15 cellular contexts compared by ENCODE assay signal in genomic region chr6:107991061-107991460, GRCh38. TPM values are rescaled to one million over a fixed set of nuclear protein-coding genes. Genes with fewer than 3 reads are reported as not detected.
DNase-seq lines count a peak whose midpoint lies in the region; ATAC-seq and TF ChIP-seq lines count a peak whose summit lies in the region.
"Had no signal": no experiment of that assay in that cellular context is flagged by ENCODE, and none has a peak within 500 bp of the region (broad histone marks: within the 10 kb centered on the region; RNA-seq: fewer than 3 reads in every experiment).

No MANE protein-coding gene starts in this region.

- no peak overlapping the region for H3K4me2 ChIP-seq in GM23248 (ENCODE audit: unreplicated experiment)

- no peak overlapping the region for H3K4me3 Mint-ChIP-seq in activated T-helper 2 cell treated with anti-CD3 and anti-CD28 coated beads, Interferon-gamma antibody, Interleukin-2, Interleukin-4, amounts not matched to agents 10 μg/mL and 5 μg/mL and 100 μg/mL, durations not matched to agents 14 hours and 24 hours and 36 hours (ENCODE audit: low read depth)

- WGBS in GM23248 (ENCODE audit: low coverage in 1 of 2, low lambda C conversion rate in 2 of 2, missing lambda C conversion rate in 2 of 2), 2 experiments = 72 to 73% methylated on average over 4 of the region's 4 CpGs

- in situ Hi-C loops in GM23248 (cut with MboI) = no loop called here

- H3K9me3 Mint-ChIP-seq in activated T-helper 2 cell treated with anti-CD3 and anti-CD28 coated beads, Interferon-gamma antibody, Interleukin-2, Interleukin-4, amounts not matched to agents 10 μg/mL and 5 μg/mL and 100 μg/mL, durations not matched to agents 14 hours and 24 hours and 36 hours = no peaks in the 10 kb centered on the region

- H3K27me3 Mint-ChIP-seq in activated T-helper 2 cell treated with anti-CD3 and anti-CD28 coated beads, Interferon-gamma antibody, Interleukin-2, Interleukin-4, amounts not matched to agents 10 μg/mL and 5 μg/mL and 100 μg/mL, durations not matched to agents 14 hours and 24 hours and 36 hours (ENCODE audit: low read depth) = no peaks in the 10 kb centered on the region

- H3K4me3 ChIP-seq in AG10803 (ENCODE audit: low read length) = no peak overlapping the region
- H3K4me3 ChIP-seq in GM23248 = no peak overlapping the region
- H3K4me3 ChIP-seq in lower lobe of right lung = no peak overlapping the region
- H3K4me3 ChIP-seq in ascending aorta = no peak overlapping the region
- H3K4me3 ChIP-seq: Peyer's patch had no signal

- no peaks in the 10 kb centered on the region for H3F3A ChIP-seq in GM23248 (ENCODE audit: insufficient read depth)

- H4K20me1 ChIP-seq in GM23248 (ENCODE audit: insufficient read depth) = no peaks in the 10 kb centered on the region

- intact Hi-C loops in activated T-helper 2 cell treated with anti-CD3 and anti-CD28 coated beads, Interferon-gamma antibody, Interleukin-2, Interleukin-4, amounts not matched to agents 10 μg/mL and 5 μg/mL and 100 μg/mL, durations not matched to agents 14 hours and 24 hours and 36 hours (cut with micrococcal nuclease) = no loop called here
- intact Hi-C loops in lower lobe of right lung (cut with DNase I) (no loop called here), ascending aorta (cut with DNase I) (no loop called here)

- peaks cover 10% of the 10 kb centered on the region for H3K4me1 Mint-ChIP-seq in activated T-helper 2 cell treated with anti-CD3 and anti-CD28 coated beads, Interferon-gamma antibody, Interleukin-2, Interleukin-4, amounts not matched to agents 10 μg/mL and 5 μg/mL and 100 μg/mL, durations not matched to agents 14 hours and 24 hours and 36 hours (ENCODE audit: low read depth)

- H3K36me3 ChIP-seq in GM23248 (ENCODE audit: low read depth) (no peaks in the 10 kb centered on the region), lower lobe of right lung (no peaks in the 10 kb centered on the region), ascending aorta (no peaks in the 10 kb centered on the region)
- H3K36me3 ChIP-seq: Peyer's patch had no signal

- H3K36me3 Mint-ChIP-seq in activated T-helper 2 cell treated with anti-CD3 and anti-CD28 coated beads, Interferon-gamma antibody, Interleukin-2, Interleukin-4, amounts not matched to agents 10 μg/mL and 5 μg/mL and 100 μg/mL, durations not matched to agents 14 hours and 24 hours and 36 hours (ENCODE audit: low read depth) = no peaks in the 10 kb centered on the region

- H3K79me2 ChIP-seq in GM23248 (ENCODE audit: insufficient read depth) = no peaks in the 10 kb centered on the region

- peak overlapping the region; percentile 37 for H2AFZ ChIP-seq in GM23248

- H3K27ac ChIP-seq in GM23248 = no peak overlapping the region
- H3K27ac ChIP-seq in lower lobe of right lung = no peak overlapping the region
- H3K27ac ChIP-seq in ascending aorta = no peak overlapping the region
- H3K27ac ChIP-seq: Peyer's patch had no signal

- no peaks in the 10 kb centered on the region for H3K4me1 ChIP-seq in GM23248 (ENCODE audit: insufficient read depth)
- H3K4me1 ChIP-seq in lower lobe of right lung = no peaks in the 10 kb centered on the region
- no peaks in the 10 kb centered on the region for H3K4me1 ChIP-seq in ascending aorta
- H3K4me1 ChIP-seq: Peyer's patch had no signal

- DNase-seq in AG10803 (ENCODE audit: low read depth) = peak; percentile 3
- no peak for DNase-seq in GM23248
- DNase-seq in activated T-helper 2 cell treated with anti-CD3 and anti-CD28 coated beads, Interferon-gamma antibody, Interleukin-2, Interleukin-4, amounts not matched to agents 10 μg/mL and 5 μg/mL and 100 μg/mL, durations not matched to agents 14 hours and 24 hours and 36 hours (ENCODE audit: low spot score) = no peak
- DNase-seq in kidney glomerular epithelial cell (lab: John Stamatoyannopoulos, UW) = peak; percentile 22
- no peak for DNase-seq in lower lobe of right lung
- DNase-seq in stimulated activated CD4-positive, alpha-beta T cell treated with anti-CD3 and anti-CD28 coated beads, Interleukin-12 subunit alpha, Interleukin-12 subunit beta, amount 100 ng/mL, for 4 hours = no peak
- no peak for DNase-seq in ascending aorta (ENCODE audit: low spot score in 2 of 2)
- DNase-seq: AML-193, cortex of kidney, DMS53, NCI-H510A treated with DMSO at 0.1 percent for 48 hours, occipital lobe, Peyer's patch, SW 1271 had no signal

- no peak for ATAC-seq in HG02571 (IDR thresholded peaks at IDR 0.05; ENCODE audit: unreplicated experiment)
- ATAC-seq in lower lobe of right lung = no peak

- H3K9me3 ChIP-seq in GM23248 (ENCODE audit: low read depth) = no peaks in the 10 kb centered on the region
- no peaks in the 10 kb centered on the region for H3K9me3 ChIP-seq in lower lobe of right lung
- no peaks in the 10 kb centered on the region for H3K9me3 ChIP-seq in ascending aorta
- H3K9me3 ChIP-seq: Peyer's patch had no signal

- no peak overlapping the region for H3K9ac ChIP-seq in GM23248

- no peaks in the 10 kb centered on the region for H3K27me3 ChIP-seq in GM23248 (replicated peaks; ENCODE audit: insufficient read depth)
- no peaks in the 10 kb centered on the region for H3K27me3 ChIP-seq in lower lobe of right lung (ENCODE audit: low read depth)
- H3K27me3 ChIP-seq in ascending aorta = no peaks in the 10 kb centered on the region
- H3K27me3 ChIP-seq: Peyer's patch had no signal

- TF ChIP-seq CTCF in AG10803 (conservative IDR thresholded peaks at IDR 0.05; ENCODE audit: low read length) (no peak), lower lobe of right lung (IDR thresholded peaks at IDR 0.05) (no peak), ascending aorta (IDR thresholded peaks at IDR 0.05) (no peak)

- H3K27ac Mint-ChIP-seq in activated T-helper 2 cell treated with anti-CD3 and anti-CD28 coated beads, Interferon-gamma antibody, Interleukin-2, Interleukin-4, amounts not matched to agents 10 μg/mL and 5 μg/mL and 100 μg/mL, durations not matched to agents 14 hours and 24 hours and 36 hours = peak overlapping the region; percentile 21

- no peaks in the 10 kb centered on the region for H3K9me2 ChIP-seq in GM23248 (ENCODE audit: insufficient read depth)

RNA-seq across cellular contexts. Expression of gene SEC63, which starts 33.1 kb away (rescaled TPM):
- 16.3 and 38.5 TPM in 2 replicates for total RNA-seq in GM23248 (2014; rRNA removed; shearing (Covaris generic))
- 184 and 190 TPM in 2 replicates for polyA plus RNA-seq in GM23248 (2016; fragmentation: Nextera tagmentation; extraction: Ambion mirVana)
- total RNA-seq in activated T-helper 2 cell treated with anti-CD3 and anti-CD28 coated beads, Interferon-gamma antibody, Interleukin-2, Interleukin-4, amounts not matched to agents 10 μg/mL and 5 μg/mL and 100 μg/mL, durations not matched to agents 14 hours and 24 hours and 36 hours = 92.3 and 96.2 TPM in 2 replicates
- total RNA-seq in lower lobe of right lung (96.5 TPM), ascending aorta (13.1 TPM)

Comparison
In these comparisons a context has a peak if more than half of its experiments do, and no peak if none do; other contexts are left out.
1. DNase-seq: peak in AG10803 (single experiment) and kidney glomerular epithelial cell (single experiment); none in GM23248 (single experiment), activated T-helper 2 cell treated with anti-CD3 and anti-CD28 coated beads, Interferon-gamma antibody, Interleukin-2, Interleukin-4, amounts not matched to agents 10 μg/mL and 5 μg/mL and 100 μg/mL, durations not matched to agents 14 hours and 24 hours and 36 hours (single experiment), lower lobe of right lung (single experiment), stimulated activated CD4-positive, alpha-beta T cell treated with anti-CD3 and anti-CD28 coated beads, Interleukin-12 subunit alpha, Interleukin-12 subunit beta, amount 100 ng/mL, for 4 hours (single experiment) and ascending aorta (0 of 2).